ENCODE assay signal across 1 cellular context in genomic region chr10:86371691-86372090, GRCh38.
TF ChIP-seq lines count a peak whose summit lies in the region.

No MANE protein-coding gene starts in this region.

TF ChIP-seq in HepG2, 621 proteins besides CTCF, POLR2A, EP300 and RAD21 (continued from another document):
- TF ChIP-seq, protein P1, sequence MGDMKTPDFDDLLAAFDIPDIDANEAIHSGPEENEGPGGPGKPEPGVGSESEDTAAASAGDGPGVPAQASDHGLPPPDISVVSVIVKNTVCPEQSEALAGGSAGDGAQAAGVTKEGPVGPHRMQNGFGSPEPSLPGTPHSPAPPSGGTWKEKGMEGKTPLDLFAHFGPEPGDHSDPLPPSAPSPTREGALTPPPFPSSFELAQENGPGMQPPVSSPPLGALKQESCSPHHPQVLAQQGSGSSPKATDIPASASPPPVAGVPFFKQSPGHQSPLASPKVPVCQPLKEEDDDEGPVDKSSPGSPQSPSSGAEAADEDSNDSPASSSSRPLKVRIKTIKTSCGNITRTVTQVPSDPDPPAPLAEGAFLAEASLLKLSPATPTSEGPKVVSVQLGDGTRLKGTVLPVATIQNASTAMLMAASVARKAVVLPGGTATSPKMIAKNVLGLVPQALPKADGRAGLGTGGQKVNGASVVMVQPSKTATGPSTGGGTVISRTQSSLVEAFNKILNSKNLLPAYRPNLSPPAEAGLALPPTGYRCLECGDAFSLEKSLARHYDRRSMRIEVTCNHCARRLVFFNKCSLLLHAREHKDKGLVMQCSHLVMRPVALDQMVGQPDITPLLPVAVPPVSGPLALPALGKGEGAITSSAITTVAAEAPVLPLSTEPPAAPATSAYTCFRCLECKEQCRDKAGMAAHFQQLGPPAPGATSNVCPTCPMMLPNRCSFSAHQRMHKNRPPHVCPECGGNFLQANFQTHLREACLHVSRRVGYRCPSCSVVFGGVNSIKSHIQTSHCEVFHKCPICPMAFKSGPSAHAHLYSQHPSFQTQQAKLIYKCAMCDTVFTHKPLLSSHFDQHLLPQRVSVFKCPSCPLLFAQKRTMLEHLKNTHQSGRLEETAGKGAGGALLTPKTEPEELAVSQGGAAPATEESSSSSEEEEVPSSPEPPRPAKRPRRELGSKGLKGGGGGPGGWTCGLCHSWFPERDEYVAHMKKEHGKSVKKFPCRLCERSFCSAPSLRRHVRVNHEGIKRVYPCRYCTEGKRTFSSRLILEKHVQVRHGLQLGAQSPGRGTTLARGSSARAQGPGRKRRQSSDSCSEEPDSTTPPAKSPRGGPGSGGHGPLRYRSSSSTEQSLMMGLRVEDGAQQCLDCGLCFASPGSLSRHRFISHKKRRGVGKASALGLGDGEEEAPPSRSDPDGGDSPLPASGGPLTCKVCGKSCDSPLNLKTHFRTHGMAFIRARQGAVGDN (CRISPR knock-in tag; IDR thresholded peaks at IDR 0.05), result no peak
- no peak for TF ChIP-seq HMGXB4 (CRISPR knock-in tag; IDR thresholded peaks at IDR 0.05; ENCODE audit: borderline replicate concordance in 1 of 2, low read depth in 1 of 2)
- TF ChIP-seq CBX1 (IDR thresholded peaks at IDR 0.05; ENCODE audit: low read depth), result no peak
- TF ChIP-seq NKX3-1 (CRISPR knock-in tag; IDR thresholded peaks at IDR 0.05), result no peak
- no peak for TF ChIP-seq ZNF235 (CRISPR knock-in tag; IDR thresholded peaks at IDR 0.05; ENCODE audit: borderline replicate concordance)
- TF ChIP-seq DNMT1 (CRISPR knock-in tag; IDR thresholded peaks at IDR 0.05), result no peak
- TF ChIP-seq FOSL1 (CRISPR knock-in tag; IDR thresholded peaks at IDR 0.05; ENCODE audit: borderline replicate concordance), result no peak
TF ChIP-seq in HepG2: peak in this region for 0.
